Comparison of ENCODE assay signal across 8 cellular contexts in genomic region chr6:13615802-13616140, GRCh38. TPM values are rescaled to one million over a fixed set of nuclear protein-coding genes. Genes with fewer than 3 reads are reported as not detected.
DNase-seq lines count a peak whose midpoint lies in the region; ATAC-seq and TF ChIP-seq lines count a peak whose summit lies in the region.

No MANE protein-coding gene starts in this region.

- no peaks in the 10 kb centered on the region for H3K27me3 ChIP-seq in left ventricle myocardium inferior (ENCODE audit: low read depth)

- H3K27ac ChIP-seq in left ventricle myocardium inferior (replicated peaks) = peak overlapping the region; percentile 87

- H3K27me3 Mint-ChIP-seq in activated naive CD8-positive, alpha-beta T cell treated with anti-CD3 and anti-CD28 coated beads, Interleukin-2, amount 10 ng/mL, durations not matched to agents 7 days and 5 days = no peaks in the 10 kb centered on the region

- ATAC-seq in HG02973 (IDR thresholded peaks at IDR 0.05; ENCODE audit: unreplicated experiment) = peak; percentile 33
- peak; percentile 41 for ATAC-seq in activated naive CD8-positive, alpha-beta T cell treated with anti-CD3 and anti-CD28 coated beads, Interleukin-2, amount 10 ng/mL, durations not matched to agents 7 days and 5 days (ENCODE audit: low read depth)
- no peak for ATAC-seq in GM21360 (IDR thresholded peaks at IDR 0.05; ENCODE audit: unreplicated experiment)

- no peaks in the 10 kb centered on the region for H3K9me3 Mint-ChIP-seq in activated naive CD8-positive, alpha-beta T cell treated with anti-CD3 and anti-CD28 coated beads, Interleukin-2, amount 10 ng/mL, durations not matched to agents 7 days and 5 days

- peaks cover 51% of the 10 kb centered on the region for H3K4me1 ChIP-seq in left ventricle myocardium inferior

- H3K4me1 Mint-ChIP-seq in activated naive CD8-positive, alpha-beta T cell treated with anti-CD3 and anti-CD28 coated beads, Interleukin-2, amount 10 ng/mL, durations not matched to agents 7 days and 5 days = peaks cover 43% of the 10 kb centered on the region

- peaks cover 10% of the 10 kb centered on the region for H3K36me3 Mint-ChIP-seq in activated naive CD8-positive, alpha-beta T cell treated with anti-CD3 and anti-CD28 coated beads, Interleukin-2, amount 10 ng/mL, durations not matched to agents 7 days and 5 days

- H3K4me3 ChIP-seq in left ventricle myocardium inferior (peak overlapping the region; percentile 84), retinal pigment epithelial cell (ENCODE audit: low read length) (peak overlapping the region; percentile 86)

- H3K9me3 ChIP-seq in left ventricle myocardium inferior (replicated peaks) = no peaks in the 10 kb centered on the region

- DNase-seq in COLO668 (lab: John Stamatoyannopoulos, UW; ENCODE audit: unreplicated experiment) (peak; percentile 37), RPMI8226 (peak; percentile 65), left ventricle myocardium inferior (peak; percentile 53), retinal pigment epithelial cell (ENCODE audit: low read depth) (peak; percentile 0), occipital lobe (lab: John Stamatoyannopoulos, UW) (no peak)
- peak; percentile 65 for DNase-seq in activated naive CD8-positive, alpha-beta T cell treated with anti-CD3 and anti-CD28 coated beads, Interleukin-2, amount 10 ng/mL, durations not matched to agents 7 days and 5 days

- peaks cover 44% of the 10 kb centered on the region for H3K36me3 ChIP-seq in left ventricle myocardium inferior

- no peak for TF ChIP-seq CTCF in left ventricle myocardium inferior (IDR thresholded peaks at IDR 0.05; ENCODE audit: borderline replicate concordance)
- no peak for TF ChIP-seq CTCF in retinal pigment epithelial cell (conservative IDR thresholded peaks at IDR 0.05; ENCODE audit: low read depth, low read length)

- H3K27ac Mint-ChIP-seq in activated naive CD8-positive, alpha-beta T cell treated with anti-CD3 and anti-CD28 coated beads, Interleukin-2, amount 10 ng/mL, durations not matched to agents 7 days and 5 days = peak overlapping the region; percentile 96

- POLR2A ChIA-PET in activated naive CD8-positive, alpha-beta T cell treated with anti-CD3 and anti-CD28 coated beads, Interleukin-2, amount 10 ng/mL, durations not matched to agents 7 days and 5 days (lab: Charles Lee) = interaction anchor here (0.8 to 2.8 kb wide), 18 partner anchors 9 to 288 kb away, joined by 3 to 47 read pairs (median 5); partner anchors contain the start of genes RANBP9, SIRT5 and TBC1D7

- intact Hi-C loops in left ventricle myocardium inferior (cut with micrococcal nuclease) = no loop called here

- peak overlapping the region; percentile 98 for H3K4me3 Mint-ChIP-seq in activated naive CD8-positive, alpha-beta T cell treated with anti-CD3 and anti-CD28 coated beads, Interleukin-2, amount 10 ng/mL, durations not matched to agents 7 days and 5 days

RNA-seq across cellular contexts. Expression of gene NOL7, which starts 0.6 kb away (rescaled TPM):
- 10 to 100 TPM; 54.0 to 55.5 TPM for total RNA-seq in activated naive CD8-positive, alpha-beta T cell treated with anti-CD3 and anti-CD28 coated beads, Interleukin-2, amount 10 ng/mL, durations not matched to agents 7 days and 5 days
- total RNA-seq in left ventricle myocardium inferior (46.9 TPM), occipital lobe (44.1 TPM)

RNA-seq across cellular contexts. Expression of gene SIRT5, which starts 41.4 kb away (rescaled TPM):
- total RNA-seq in activated naive CD8-positive, alpha-beta T cell treated with anti-CD3 and anti-CD28 coated beads, Interleukin-2, amount 10 ng/mL, durations not matched to agents 7 days and 5 days = 10 to 100 TPM; 15.9 to 16.3 TPM
- total RNA-seq in left ventricle myocardium inferior (58.0 TPM), occipital lobe (23.2 TPM)
